Comparison of ENCODE assay signal across 13 cellular contexts in the genomic region with DNA sequence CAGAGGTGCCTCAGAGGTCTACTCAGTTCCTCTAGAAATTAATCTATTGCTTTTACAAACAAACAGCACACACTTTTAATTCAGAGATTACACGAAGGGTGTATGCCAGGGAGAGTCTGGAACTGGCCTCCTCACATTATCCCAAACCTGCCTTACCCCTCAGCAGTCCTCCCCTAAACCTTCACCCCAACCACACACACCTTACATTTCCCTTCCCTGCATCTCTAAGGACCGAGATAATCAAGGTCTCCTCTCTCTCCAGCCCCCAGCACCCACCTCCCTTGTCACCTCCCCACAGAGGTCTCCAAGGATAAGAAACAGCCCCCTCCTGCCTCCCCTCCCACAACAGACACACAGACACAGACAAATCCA. TPM values are rescaled to one million over a fixed set of nuclear protein-coding genes. Genes with fewer than 3 reads are reported as not detected.
DNase-seq lines count a peak whose midpoint lies in the region; ATAC-seq and TF ChIP-seq lines count a peak whose summit lies in the region.
"Had no signal": no experiment of that assay in that cellular context is flagged by ENCODE, and none has a peak within 500 bp of the region (broad histone marks: within the 10 kb centered on the region; RNA-seq: fewer than 3 reads in every experiment).

No MANE protein-coding gene starts in this region.

- H3K27me3 ChIP-seq in Panc1 (ENCODE audit: control insufficient read depth, insufficient read depth, low read length) (no peaks in the 10 kb centered on the region; the same call in 1 of the 2 replicates), endodermal cell (ENCODE audit: control insufficient read depth, insufficient read depth, low read length, poor library complexity, severe bottlenecking) (peaks cover 7% of the 10 kb centered on the region), left ventricle myocardium inferior (ENCODE audit: low read depth) (no peaks in the 10 kb centered on the region)
- H3K27me3 ChIP-seq: cardiac muscle cell had no signal

- no peak overlapping the region for H3K9ac ChIP-seq in endodermal cell (ENCODE audit: extremely low read depth, low read length, poor library complexity, severe bottlenecking)

- no TSS peak for BruUV-seq in Panc1 (replicated peaks; lab: Mats Ljungman, UMichigan)

- H3K27ac ChIP-seq in Panc1 (ENCODE audit: low read length) (no peak overlapping the region), endodermal cell (ENCODE audit: low read depth, low read length) (no peak overlapping the region), left ventricle myocardium inferior (replicated peaks) (no peak overlapping the region)
- H3K27ac ChIP-seq: cardiac muscle cell had no signal

- peaks cover 27% of the 10 kb centered on the region for H3K27me3 Mint-ChIP-seq in endodermal cell (ENCODE audit: insufficient read depth)
- H3K27me3 Mint-ChIP-seq in neural crest cell (ENCODE audit: low read depth) = peaks cover 55% of the 10 kb centered on the region

- H3K4me1 Mint-ChIP-seq in endodermal cell (peaks cover 9% of the 10 kb centered on the region), neural crest cell (peaks cover 11% of the 10 kb centered on the region)

- H3K36me3 ChIP-seq in Panc1 (ENCODE audit: control insufficient read depth, insufficient read depth, low read length) (no peaks in the 10 kb centered on the region), endodermal cell (ENCODE audit: control insufficient read depth, insufficient read depth, low read length) (no peaks in the 10 kb centered on the region), left ventricle myocardium inferior (no peaks in the 10 kb centered on the region)
- H3K36me3 ChIP-seq: cardiac muscle cell had no signal

- H3K4me1 ChIP-seq in Panc1 (ENCODE audit: control insufficient read depth, insufficient read depth, low read length) (no peaks in the 10 kb centered on the region), endodermal cell (ENCODE audit: control insufficient read depth, insufficient read depth, low read length) (no peaks in the 10 kb centered on the region), left ventricle myocardium inferior (no peaks in the 10 kb centered on the region)

- H3K36me3 Mint-ChIP-seq in endodermal cell (ENCODE audit: low read depth) (peaks cover 12% of the 10 kb centered on the region), neural crest cell (ENCODE audit: low read depth) (no peaks in the 10 kb centered on the region)

- no peak for DNase-seq in GM12865 (ENCODE audit: low read depth)
- DNase-seq in Panc1 (ENCODE audit: low read depth, low spot score) = no peak
- DNase-seq in endodermal cell = no peak
- no peak for DNase-seq in neural crest cell (ENCODE audit: low read depth, low spot score)
- DNase-seq in left ventricle myocardium inferior = no peak
- DNase-seq in NCI-H774 (lab: John Stamatoyannopoulos, UW) = no peak
- DNase-seq in RPMI8226 = no peak
- DNase-seq: activated gamma-delta T cell treated with Interleukin-2 at 50 U/mL for 16 hours, NCI-H1048, NCI-H345 had no signal

- no peak for TF ChIP-seq CTCF in GM12865 (IDR thresholded peaks at IDR 0.05; ENCODE audit: insufficient read depth, low read depth, low read length, missing control alignments)
- TF ChIP-seq CTCF in Panc1 (IDR thresholded peaks at IDR 0.05) = no peak
- no peak for TF ChIP-seq CTCF in endodermal cell (conservative IDR thresholded peaks at IDR 0.05)
- TF ChIP-seq CTCF in neural crest cell (conservative IDR thresholded peaks at IDR 0.05) = no peak
- no peak for TF ChIP-seq CTCF in left ventricle myocardium inferior (IDR thresholded peaks at IDR 0.05; ENCODE audit: borderline replicate concordance)

- WGBS in endodermal cell (ENCODE audit: insufficient coverage in 1 of 2, insufficient read length in 1 of 2), 2 experiments = 17% methylated on average over 2 of the region's 2 CpGs; no CpG with 5 or more reads in 1 of the 2 experiments

- ATAC-seq in Panc1 = peak; percentile 53
- ATAC-seq in HG03025 (IDR thresholded peaks at IDR 0.05; ENCODE audit: low FRiP score, unreplicated experiment) = no peak

- intact Hi-C loops in Panc1 (cut with micrococcal nuclease; ENCODE audit: unreplicated experiment) = no loop called here
- intact Hi-C loops in left ventricle myocardium inferior (cut with micrococcal nuclease) = no loop called here

- H3K9me3 Mint-ChIP-seq in endodermal cell (peaks cover 3% of the 10 kb centered on the region), neural crest cell (peaks cover 2% of the 10 kb centered on the region)

- H3K9me3 ChIP-seq in Panc1 (ENCODE audit: control insufficient read depth, insufficient read depth, low read depth, low read length) (no peaks in the 10 kb centered on the region), endodermal cell (ENCODE audit: control insufficient read depth, low read length) (no peaks in the 10 kb centered on the region), left ventricle myocardium inferior (replicated peaks) (no peaks in the 10 kb centered on the region)

- CTCF ChIA-PET in Panc1 (lab: Charles Lee) = no interaction called here

- in situ Hi-C loops in Panc1 (cut with HindIII; ENCODE audit: low pct_unique_long_range_greater_than_20kb, low sequenced_read_pairs) = no loop called here

- H3K4me3 Mint-ChIP-seq in endodermal cell (peak overlapping the region; percentile 77), neural crest cell (peak overlapping the region; percentile 85)

- H3K27ac Mint-ChIP-seq in endodermal cell (peak overlapping the region; percentile 16), neural crest cell (ENCODE audit: unreplicated experiment) (no peak overlapping the region)

- POLR2A ChIA-PET in Panc1 (lab: Charles Lee) = no interaction called here

- H3K4me3 ChIP-seq in GM12865 (ENCODE audit: low read depth, low read length) (peak overlapping the region; percentile 76), Panc1 (ENCODE audit: low read depth in 2 of 2, low read length in 2 of 2) (no peak overlapping the region), endodermal cell (ENCODE audit: low read length) (peak overlapping the region; percentile 78), left ventricle myocardium inferior (no peak overlapping the region)
- H3K4me3 ChIP-seq: cardiac muscle cell had no signal

RNA-seq across cellular contexts. Expression of a gene that starts 6.1 kb away (rescaled TPM):
- total RNA-seq in Panc1 (2021; ENCODE audit: unreplicated experiment) = 1.1 TPM
- not detected for polyA plus RNA-seq in Panc1 (2012; ENCODE audit: insufficient read length)
- 10 to 100 TPM in 1 of 2 donors, 1 to 10 TPM in 1; 9.9 to 14.6 TPM for total RNA-seq in endodermal cell
- polyA plus RNA-seq in endodermal cell (2013, experiment 1 of 2) = 9.0 TPM
- polyA plus RNA-seq in endodermal cell (2013, experiment 2 of 2) = 7.6 TPM
- 0.66 and 0.84 TPM in 2 replicates for total RNA-seq in neural crest cell
- total RNA-seq in left ventricle myocardium inferior = 26.4 TPM

RNA-seq across cellular contexts. Expression of a gene that starts 53.4 kb away (rescaled TPM):
- not detected for total RNA-seq in Panc1 (2021; ENCODE audit: unreplicated experiment)
- not detected for polyA plus RNA-seq in Panc1 (2012; ENCODE audit: insufficient read length)
- under 1 TPM; 0.71 to 0.92 TPM for total RNA-seq in endodermal cell
- polyA plus RNA-seq in endodermal cell (2013, experiment 1 of 2) = 0.36 TPM
- polyA plus RNA-seq in endodermal cell (2013, experiment 2 of 2) = 0.41 TPM
- not detected in 2 replicates for total RNA-seq in neural crest cell
- total RNA-seq in left ventricle myocardium inferior = 14.3 TPM
- total RNA-seq: cardiac muscle cell had no signal

RNA-seq across cellular contexts. Expression of a gene that starts 53.7 kb away (rescaled TPM):
- total RNA-seq in Panc1 (2021; ENCODE audit: unreplicated experiment) = 0.39 TPM
- not detected for polyA plus RNA-seq in Panc1 (2012; ENCODE audit: insufficient read length)
- under 1 TPM in 1 of 2 donors, not detected in 1; 0.97 TPM for total RNA-seq in endodermal cell
- 0.25 TPM for polyA plus RNA-seq in endodermal cell (2013, experiment 1 of 2)
- not detected for polyA plus RNA-seq in endodermal cell (2013, experiment 2 of 2)
- not detected in 2 replicates for total RNA-seq in neural crest cell
- total RNA-seq in left ventricle myocardium inferior = 5.4 TPM
- total RNA-seq: cardiac muscle cell, glomerular endothelial cell had no signal
- polyA plus RNA-seq: cardiac muscle cell had no signal

Comparison
In these comparisons a context has a peak if more than half of its experiments do, and no peak if none do; other contexts are left out.
1. H3K4me3 ChIP-seq: peak in GM12865 (single experiment) and endodermal cell (single experiment); none in Panc1 (0 of 2) and left ventricle myocardium inferior (single experiment).